Comparison of ENCODE assay signal across 1 cellular context in the genomic region with DNA sequence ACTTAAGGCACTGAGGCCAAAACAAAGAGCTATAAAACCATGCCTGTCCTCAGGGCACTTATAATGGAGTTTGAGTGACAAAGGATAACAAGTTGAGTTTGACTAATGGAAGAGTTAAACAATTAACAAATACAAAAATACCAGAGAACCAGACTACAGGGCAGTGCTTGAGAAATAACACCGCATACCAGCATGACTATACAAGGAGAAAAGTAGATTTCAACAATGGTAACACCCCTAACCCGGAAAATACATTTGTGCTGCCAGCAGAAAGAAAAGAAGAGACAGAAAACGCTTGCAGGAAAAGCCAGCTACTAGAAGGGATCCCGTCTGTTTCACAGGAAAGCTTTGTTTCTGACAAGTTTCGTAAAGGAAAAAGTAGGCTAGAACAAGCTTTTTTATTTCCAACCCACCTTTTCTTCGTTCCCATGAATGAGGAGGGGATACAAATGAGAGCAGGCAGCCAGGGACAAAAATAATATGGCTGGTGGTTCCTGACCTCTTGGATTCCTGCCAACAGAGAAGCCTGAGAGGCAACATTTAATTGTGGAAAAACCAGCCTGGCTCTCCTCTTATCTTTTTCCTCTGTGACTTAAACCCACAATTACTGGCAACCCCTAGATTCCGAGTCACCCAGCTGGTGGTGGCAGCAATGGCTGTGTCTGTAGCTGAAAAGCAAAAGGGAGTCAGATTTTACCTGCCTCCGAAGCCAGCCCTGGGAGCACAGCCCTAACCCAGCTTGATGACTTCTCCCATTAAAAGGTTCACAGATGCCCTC.
TF ChIP-seq lines count a peak whose summit lies in the region.

No MANE protein-coding gene starts in this region.

TF ChIP-seq in SK-N-SH, 30 proteins besides CTCF, POLR2A, EP300 and RAD21 (continued from another document):
- TF ChIP-seq, protein P1, sequence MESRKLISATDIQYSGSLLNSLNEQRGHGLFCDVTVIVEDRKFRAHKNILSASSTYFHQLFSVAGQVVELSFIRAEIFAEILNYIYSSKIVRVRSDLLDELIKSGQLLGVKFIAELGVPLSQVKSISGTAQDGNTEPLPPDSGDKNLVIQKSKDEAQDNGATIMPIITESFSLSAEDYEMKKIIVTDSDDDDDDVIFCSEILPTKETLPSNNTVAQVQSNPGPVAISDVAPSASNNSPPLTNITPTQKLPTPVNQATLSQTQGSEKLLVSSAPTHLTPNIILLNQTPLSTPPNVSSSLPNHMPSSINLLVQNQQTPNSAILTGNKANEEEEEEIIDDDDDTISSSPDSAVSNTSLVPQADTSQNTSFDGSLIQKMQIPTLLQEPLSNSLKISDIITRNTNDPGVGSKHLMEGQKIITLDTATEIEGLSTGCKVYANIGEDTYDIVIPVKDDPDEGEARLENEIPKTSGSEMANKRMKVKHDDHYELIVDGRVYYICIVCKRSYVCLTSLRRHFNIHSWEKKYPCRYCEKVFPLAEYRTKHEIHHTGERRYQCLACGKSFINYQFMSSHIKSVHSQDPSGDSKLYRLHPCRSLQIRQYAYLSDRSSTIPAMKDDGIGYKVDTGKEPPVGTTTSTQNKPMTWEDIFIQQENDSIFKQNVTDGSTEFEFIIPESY (IDR thresholded peaks at IDR 0.05; ENCODE audit: borderline replicate concordance, low read depth) = no peak
- TF ChIP-seq POLR2AphosphoS5 (IDR thresholded peaks at IDR 0.05; ENCODE audit: low read depth, low read length) = no peak
- no peak for TF ChIP-seq JUND (IDR thresholded peaks at IDR 0.05)
- TF ChIP-seq, protein P2, sequence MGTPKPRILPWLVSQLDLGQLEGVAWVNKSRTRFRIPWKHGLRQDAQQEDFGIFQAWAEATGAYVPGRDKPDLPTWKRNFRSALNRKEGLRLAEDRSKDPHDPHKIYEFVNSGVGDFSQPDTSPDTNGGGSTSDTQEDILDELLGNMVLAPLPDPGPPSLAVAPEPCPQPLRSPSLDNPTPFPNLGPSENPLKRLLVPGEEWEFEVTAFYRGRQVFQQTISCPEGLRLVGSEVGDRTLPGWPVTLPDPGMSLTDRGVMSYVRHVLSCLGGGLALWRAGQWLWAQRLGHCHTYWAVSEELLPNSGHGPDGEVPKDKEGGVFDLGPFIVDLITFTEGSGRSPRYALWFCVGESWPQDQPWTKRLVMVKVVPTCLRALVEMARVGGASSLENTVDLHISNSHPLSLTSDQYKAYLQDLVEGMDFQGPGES (IDR thresholded peaks at IDR 0.05; ENCODE audit: low read depth, low read length) = no peak
